In genomic region chr3:112302881-112303761, GRCh38 we compare ENCODE assay signal across 9 cellular contexts. TPM values are rescaled to one million over a fixed set of nuclear protein-coding genes. Genes with fewer than 3 reads are reported as not detected.
DNase-seq lines count a peak whose midpoint lies in the region; ATAC-seq and TF ChIP-seq lines count a peak whose summit lies in the region.
"Had no signal": no experiment of that assay in that cellular context is flagged by ENCODE, and none has a peak within 500 bp of the region (broad histone marks: within the 10 kb centered on the region; RNA-seq: fewer than 3 reads in every experiment).

No MANE protein-coding gene starts in this region.

- intact Hi-C loops in sigmoid colon (cut with DNase I) = no loop called here

- no peaks in the 10 kb centered on the region for H4K20me1 ChIP-seq in OCI-LY3 (ENCODE audit: insufficient read depth, low read length)

- no peak overlapping the region for H3K27ac ChIP-seq in OCI-LY3 (ENCODE audit: low read length)
- H3K27ac ChIP-seq in sigmoid colon = peak overlapping the region in 3 of 4 donors; percentile 12 to 41 (median 25)

- no peak for TF ChIP-seq POLR2A in sigmoid colon (IDR thresholded peaks at IDR 0.05)

- H3K36me3 ChIP-seq in OCI-LY3 (replicated peaks; ENCODE audit: low read depth, low read length) (no peaks in the 10 kb centered on the region), sigmoid colon (no peaks in the 10 kb centered on the region)

- H3K9me3 ChIP-seq in OCI-LY3 (ENCODE audit: insufficient read depth, low read length) = no peaks in the 10 kb centered on the region
- H3K9me3 ChIP-seq in sigmoid colon = no peaks in the 10 kb centered on the region

- H3K4me3 ChIP-seq in OCI-LY3 (ENCODE audit: low read length) = peak overlapping the region; percentile 73
- H3K4me3 ChIP-seq in sigmoid colon = peak overlapping the region; percentile 32 to 55 (median 52)

- no peak for TF ChIP-seq EP300 in sigmoid colon (IDR thresholded peaks at IDR 0.05)

- TF ChIP-seq CTCF in OCI-LY3 (IDR thresholded peaks at IDR 0.05; ENCODE audit: low read depth, low read length) (no peak), sigmoid colon (IDR thresholded peaks at IDR 0.05) (no peak)

- H3K4me1 ChIP-seq in OCI-LY3 (ENCODE audit: low read length) (peaks cover 16% of the 10 kb centered on the region), sigmoid colon (peaks cover 0 to 22% (median 16%) of the 10 kb centered on the region in 4 donors)

- no peaks in the 10 kb centered on the region for H3K27me3 ChIP-seq in OCI-LY3 (ENCODE audit: low read depth, low read length)
- H3K27me3 ChIP-seq in sigmoid colon = no peaks in the 10 kb centered on the region

- peak overlapping the region; percentile 99 for H2AFZ ChIP-seq in OCI-LY3 (ENCODE audit: low read depth, low read length)

- H3K9ac ChIP-seq in OCI-LY3 (ENCODE audit: low read length) = peak overlapping the region; percentile 50

- ATAC-seq in GM19467 (IDR thresholded peaks at IDR 0.05; ENCODE audit: unreplicated experiment) (peak; percentile 44), HG03571 (IDR thresholded peaks at IDR 0.05; ENCODE audit: unreplicated experiment) (no peak), HG02885 (IDR thresholded peaks at IDR 0.05; ENCODE audit: poor library complexity, unreplicated experiment) (no peak)

- peak overlapping the region; percentile 73 for H3K4me2 ChIP-seq in OCI-LY3 (ENCODE audit: low read length)

- WGBS in sigmoid colon, 2 donors = 45 to 54% methylated on average over 12 of the region's 12 CpGs

- DNase-seq in foreskin melanocyte (peak; percentile 91), sigmoid colon (no peak), NCI-H1694 treated with DMSO at 0.1 percent for 48 hours (lab: John Stamatoyannopoulos, UW) (no peak), T1000 (lab: John Stamatoyannopoulos, UW) (no peak)

- H3K79me2 ChIP-seq in OCI-LY3 (ENCODE audit: low read length) = no peaks in the 10 kb centered on the region

RNA-seq across cellular contexts. Expression of gene SLC9C1, which starts 9.1 kb away (rescaled TPM):
- total RNA-seq in sigmoid colon = under 1 TPM in 1 of 4 donors, not detected in 3; 0.41 TPM
- under 1 TPM in 1 of 3 donors, not detected in 2; 0.07 TPM for polyA plus RNA-seq in sigmoid colon
- total RNA-seq: T-helper 2 cell treated with Interferon-gamma antibody and Interleukin-4, amounts not matched to agents 100 ng/mL and 5 ng/mL, for 36 hours had no signal

RNA-seq across cellular contexts. Expression of gene CD200, which starts 29.8 kb away (rescaled TPM):
- 10 to 100 TPM in 1 of 4 donors, 1 to 10 TPM in 3; 4.4 to 13.0 (median 4.8) TPM for total RNA-seq in sigmoid colon
- 1 to 10 TPM; 1.2 to 9.6 (median 2.4) TPM for polyA plus RNA-seq in sigmoid colon
